ENCODE assay signal across 13 cellular contexts in genomic region chr6:33770116-33770832, GRCh38. TPM values are rescaled to one million over a fixed set of nuclear protein-coding genes. Genes with fewer than 3 reads are reported as not detected.
DNase-seq lines count a peak whose midpoint lies in the region; TF ChIP-seq lines count a peak whose summit lies in the region.
"Had no signal": no experiment of that assay in that cellular context is flagged by ENCODE, and none has a peak within 500 bp of the region (broad histone marks: within the 10 kb centered on the region; RNA-seq: fewer than 3 reads in every experiment).

No MANE protein-coding gene starts in this region.

- H3K27ac ChIP-seq in smooth muscle cell (ENCODE audit: low read depth) = peak overlapping the region; percentile 83

- no peak for TF ChIP-seq CTCF in HFFc6 (IDR thresholded peaks at IDR 0.05)
- TF ChIP-seq CTCF in smooth muscle cell (IDR thresholded peaks at IDR 0.05; ENCODE audit: borderline replicate concordance, insufficient read depth, poor library complexity, severe bottlenecking) = no peak
- TF ChIP-seq CTCF in progenitor cell of endocrine pancreas (IDR thresholded peaks at IDR 0.05; ENCODE audit: unreplicated experiment) = no peak

- H3F3A ChIP-seq in smooth muscle cell (ENCODE audit: low read depth) = peaks cover 23% of the 10 kb centered on the region

- H3K27me3 ChIP-seq in adipocyte (replicated peaks; ENCODE audit: control insufficient read depth, insufficient read depth, low read length) (peaks cover 4% of the 10 kb centered on the region), smooth muscle cell (ENCODE audit: low read depth) (no peaks in the 10 kb centered on the region)

- H3K4me2 ChIP-seq in smooth muscle cell = peak overlapping the region; percentile 68

- H3K9me3 Mint-ChIP-seq in HFFc6 = no peaks in the 10 kb centered on the region
- no peaks in the 10 kb centered on the region for H3K9me3 Mint-ChIP-seq in progenitor cell of endocrine pancreas (ENCODE audit: low read depth)

- H3K4me3 Mint-ChIP-seq in HFFc6 (peak overlapping the region; percentile 55), progenitor cell of endocrine pancreas (ENCODE audit: low read depth) (no peak overlapping the region)

- intact Hi-C loops in posterior vena cava (cut with DNase I) = loop anchor here (5.0 to 10.0 kb wide), 4 partner anchors 255 to 945 kb away; no protein-coding TSS in a partner anchor

- peaks cover 10% of the 10 kb centered on the region for H4K20me1 ChIP-seq in smooth muscle cell (ENCODE audit: low read depth)

- H3K9me3 ChIP-seq in adipocyte (ENCODE audit: control insufficient read depth, low read length) (peaks cover 7% of the 10 kb centered on the region), smooth muscle cell (replicated peaks; ENCODE audit: low read depth) (no peaks in the 10 kb centered on the region)

- H2AFZ ChIP-seq in smooth muscle cell (ENCODE audit: low read depth) = no peak overlapping the region

- H3K27me3 Mint-ChIP-seq in HFFc6 (ENCODE audit: insufficient read depth) (peaks cover 4% of the 10 kb centered on the region; the same call in 1 of the 2 replicates), progenitor cell of endocrine pancreas (peaks cover 25% of the 10 kb centered on the region)

- H3K36me3 Mint-ChIP-seq in HFFc6 (ENCODE audit: low read depth) = peaks cover 21% of the 10 kb centered on the region
- H3K36me3 Mint-ChIP-seq in progenitor cell of endocrine pancreas (ENCODE audit: insufficient read depth) = peaks cover 12% of the 10 kb centered on the region

- peaks cover 70% of the 10 kb centered on the region for H3K4me1 Mint-ChIP-seq in HFFc6 (ENCODE audit: low read depth)
- peaks cover 4% of the 10 kb centered on the region for H3K4me1 Mint-ChIP-seq in progenitor cell of endocrine pancreas (ENCODE audit: low read depth)

- H3K27ac Mint-ChIP-seq in HFFc6 = peak overlapping the region; percentile 94
- no peak overlapping the region for H3K27ac Mint-ChIP-seq in progenitor cell of endocrine pancreas

- peaks cover 28% of the 10 kb centered on the region for H3K36me3 ChIP-seq in adipocyte (ENCODE audit: control insufficient read depth, insufficient read depth, low read length, severe bottlenecking)
- no peaks in the 10 kb centered on the region for H3K36me3 ChIP-seq in smooth muscle cell (ENCODE audit: low read depth)

- H3K4me1 ChIP-seq in adipocyte (ENCODE audit: control insufficient read depth, insufficient read depth, low read length) = peaks cover 43% of the 10 kb centered on the region
- peaks cover 23% of the 10 kb centered on the region for H3K4me1 ChIP-seq in smooth muscle cell (ENCODE audit: low read depth)

- peak overlapping the region; percentile 38 for H3K4me3 ChIP-seq in adipocyte (ENCODE audit: low read length)
- H3K4me3 ChIP-seq in smooth muscle cell = no peak overlapping the region

- DNase-seq in HFFc6 (no peak), adipocyte (ENCODE audit: low read depth) (no peak), left kidney (ENCODE audit: low read depth, low spot score) (peak; percentile 35), smooth muscle cell (lab: John Stamatoyannopoulos, UW; ENCODE audit: unreplicated experiment) (no peak), posterior vena cava (ENCODE audit: low spot score) (no peak), progenitor cell of endocrine pancreas (ENCODE audit: low spot score, unreplicated experiment) (no peak), kidney tubule cell (ENCODE audit: low spot score) (no peak), mucosa of gallbladder (ENCODE audit: low spot score) (no peak)

- WGBS in smooth muscle cell (ENCODE audit: low lambda C conversion rate) = 79% methylated on average over 14 of the region's 14 CpGs

- H3K9ac ChIP-seq in adipocyte (ENCODE audit: low read length) (peak overlapping the region; percentile 81), smooth muscle cell (ENCODE audit: low read depth) (no peak overlapping the region)

- no peaks in the 10 kb centered on the region for H3K79me2 ChIP-seq in smooth muscle cell (ENCODE audit: low read depth)

RNA-seq across cellular contexts. Expression of gene LEMD2, which starts 18.7 kb away (rescaled TPM):
- 10 to 100 TPM; 42.4 to 46.7 (median 44.9) TPM for total RNA-seq in HFFc6 (2021; fragmentation: NEBNext Ultra II Directional; extraction: Animal tissue kit (Norgen Biotek cat#: 25700))
- total RNA-seq in smooth muscle cell (48.8 and 52.4 TPM in 2 replicates), posterior vena cava (10 to 100 TPM; 38.0 to 41.4 TPM), progenitor cell of endocrine pancreas (69.9 and 73.6 TPM in 2 replicates), mucosa of gallbladder (68.4 TPM)
- polyA plus RNA-seq in smooth muscle cell = 87.3 and 91.6 TPM in 2 replicates

RNA-seq across cellular contexts. Expression of gene IP6K3, which starts 23.6 kb away (rescaled TPM):
- total RNA-seq in HFFc6 (2021; fragmentation: NEBNext Ultra II Directional; extraction: Animal tissue kit (Norgen Biotek cat#: 25700)) = under 1 TPM in 4 of 6 experiments, not detected in 2; 0.25 to 0.83 (median 0.50) TPM
- total RNA-seq in smooth muscle cell (2.2 and 2.6 TPM in 2 replicates), posterior vena cava (under 1 TPM; 0.19 to 0.32 TPM), progenitor cell of endocrine pancreas (0.14 and 0.29 TPM in 2 replicates), mucosa of gallbladder (0.26 TPM)
- polyA plus RNA-seq in smooth muscle cell = 3.7 and 5.6 TPM in 2 replicates
- total RNA-seq: pulmonary artery endothelial cell had no signal

RNA-seq across cellular contexts. Expression of gene MLN, which starts 33.5 kb away (rescaled TPM):
- total RNA-seq in HFFc6 (2021; fragmentation: NEBNext Ultra II Directional; extraction: Animal tissue kit (Norgen Biotek cat#: 25700)) = not detected
- not detected in 2 replicates for total RNA-seq in smooth muscle cell
- polyA plus RNA-seq in smooth muscle cell = not detected in 2 replicates
- not detected for total RNA-seq in posterior vena cava
- total RNA-seq in progenitor cell of endocrine pancreas = not detected in 2 replicates
- total RNA-seq in mucosa of gallbladder = not detected
- total RNA-seq: fibroblast of villous mesenchyme, kidney epithelial cell, LHCN-M2, pulmonary artery endothelial cell, Right ventricle myocardium inferior had no signal

RNA-seq across cellular contexts. Expression of gene UQCC2, which starts 58.8 kb away (rescaled TPM):
- 100 to 1,000 TPM; 109 to 167 (median 140) TPM for total RNA-seq in HFFc6 (2021; fragmentation: NEBNext Ultra II Directional; extraction: Animal tissue kit (Norgen Biotek cat#: 25700))
- total RNA-seq in smooth muscle cell = 29.9 and 67.3 TPM in 2 replicates
- polyA plus RNA-seq in smooth muscle cell = 204 and 208 TPM in 2 replicates
- 10 to 100 TPM; 39.7 to 42.3 TPM for total RNA-seq in posterior vena cava
- total RNA-seq in progenitor cell of endocrine pancreas = 97.2 and 99.4 TPM in 2 replicates
- 44.3 TPM for total RNA-seq in mucosa of gallbladder
